Comparison of ENCODE assay signal across 7 cellular contexts in genomic region chr1:202692959-202693555, GRCh38.
DNase-seq lines count a peak whose midpoint lies in the region; ATAC-seq and TF ChIP-seq lines count a peak whose summit lies in the region.

No MANE protein-coding gene starts in this region.

- H3K27me3 Mint-ChIP-seq in effector memory CD8-positive, alpha-beta T cell, result peaks cover 54 to 92% of the 10 kb centered on the region in 2 donors

- no peaks in the 10 kb centered on the region for H3K4me1 Mint-ChIP-seq in effector memory CD8-positive, alpha-beta T cell (ENCODE audit: low read depth in 2 of 2)

- H3K4me3 Mint-ChIP-seq in effector memory CD8-positive, alpha-beta T cell, result no peak overlapping the region

- peak; percentile 71 for ATAC-seq in effector memory CD8-positive, alpha-beta T cell (replicated peaks)
- ATAC-seq in GM18870 (IDR thresholded peaks at IDR 0.05; ENCODE audit: unreplicated experiment), result no peak

- peaks cover 0 to 2% of the 10 kb centered on the region in 2 donors for H3K9me3 Mint-ChIP-seq in effector memory CD8-positive, alpha-beta T cell

- peak; percentile 35 for TF ChIP-seq CTCF in GM12873 (IDR thresholded peaks at IDR 0.05; ENCODE audit: insufficient read depth, low read depth, low read length, missing control alignments)

- peaks cover 7% of the 10 kb centered on the region for H3K36me3 Mint-ChIP-seq in effector memory CD8-positive, alpha-beta T cell (ENCODE audit: insufficient read depth)

- H3K27ac Mint-ChIP-seq in effector memory CD8-positive, alpha-beta T cell, result no peak overlapping the region

- DNase-seq in NCI-H1048 (lab: John Stamatoyannopoulos, UW) (peak; percentile 67), midbrain (lab: John Stamatoyannopoulos, UW) (peak; percentile 54)
- DNase-seq in activated CD4-positive, alpha-beta T cell treated with anti-CD3 and anti-CD28 coated beads, Interleukin-2, amount 50 U/mL, for 24 hours (ENCODE audit: low read depth in 1 of 2, low spot score in 1 of 2), result peak; percentile 31 to 46
- DNase-seq in effector memory CD8-positive, alpha-beta T cell, result peak; percentile 57 to 64 (median 62)
- peak; percentile 32 for DNase-seq in stimulated activated CD8-positive, alpha-beta memory T cell treated with anti-CD3 and anti-CD28 coated beads, Interleukin-7, amount 100 ng/mL, for 24 hours (ENCODE audit: low read depth)
